In the genomic region with DNA sequence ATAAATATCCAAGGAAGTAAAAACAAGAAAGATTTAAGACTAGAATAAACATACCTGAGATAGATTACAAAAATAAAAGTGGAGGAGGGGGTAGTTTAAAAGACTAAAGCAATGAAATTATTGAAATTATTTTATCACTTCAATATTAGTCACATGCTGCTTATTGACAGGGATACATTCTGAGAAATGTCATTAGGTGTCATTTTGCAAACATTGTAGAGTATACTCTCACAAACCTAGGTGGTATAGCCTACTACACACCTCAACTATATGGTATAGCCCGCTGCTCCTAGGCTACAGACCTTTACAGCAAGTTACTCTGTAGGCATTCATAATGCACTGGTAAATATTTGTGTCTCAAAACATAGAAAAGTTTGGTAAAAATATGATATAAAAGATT, we compare ENCODE assay signal across 32 cellular contexts.
DNase-seq lines count a peak whose midpoint lies in the region; ATAC-seq, FAIRE-seq and TF ChIP-seq lines count a peak whose summit lies in the region.
"Had no signal": no experiment of that assay in that cellular context is flagged by ENCODE, and none has a peak within 500 bp of the region (broad histone marks: within the 10 kb centered on the region; RNA-seq: fewer than 3 reads in every experiment).

No MANE protein-coding gene starts in this region.

- H3K27ac ChIP-seq in HEK293 (ENCODE audit: extremely low read depth, low read depth, low read length) (no peak overlapping the region), K562 (ENCODE audit: extremely low read depth, low read depth, low read length) (no peak overlapping the region)
- H3K27ac ChIP-seq: 22Rv1; A549; BLaER1; BLaER1 treated with 17β-estradiol and CSF1 and Interleukin-3, amounts not matched to agents 10 nM and 100 nM; C4-2B had no signal

- H3K9ac ChIP-seq in K562 (ENCODE audit: insufficient read depth in 1 of 2, low read depth in 2 of 2, low read length in 2 of 2): no peak overlapping the region
- H3K9ac ChIP-seq: BLaER1; BLaER1 treated with 17β-estradiol and CSF1 and Interleukin-3, amounts not matched to agents 10 nM and 100 nM had no signal

- H3K27me3 ChIP-seq in K562 (ENCODE audit: control insufficient read depth in 2 of 2, insufficient read depth in 2 of 2, low read length in 2 of 2): no peaks in the 10 kb centered on the region
- H3K27me3 ChIP-seq in HAP-1 (ENCODE audit: low read depth): no peaks in the 10 kb centered on the region
- H3K27me3 ChIP-seq: BE2C; BLaER1; BLaER1 treated with 17β-estradiol and CSF1 and Interleukin-3, amounts not matched to agents 10 nM and 100 nM had no signal

- H3K36me3 ChIP-seq in HEK293 (ENCODE audit: control insufficient read depth in 2 of 2, insufficient read depth in 1 of 2, low read length in 2 of 2) (no peaks in the 10 kb centered on the region), K562 (ENCODE audit: control insufficient read depth, insufficient read depth, low read length) (no peaks in the 10 kb centered on the region), HAP-1 (replicated peaks) (no peaks in the 10 kb centered on the region)
- H3K36me3 ChIP-seq: BLaER1; BLaER1 treated with 17β-estradiol and CSF1 and Interleukin-3, amounts not matched to agents 10 nM and 100 nM had no signal

- intact Hi-C loops in K562 (cut with micrococcal nuclease): no loop called here

- no peak for TF ChIP-seq POLR2A in K562 (conservative IDR thresholded peaks at IDR 0.05)

- no peaks in the 10 kb centered on the region for H3K9me3 ChIP-seq in HEK293 (ENCODE audit: control insufficient read depth, insufficient read depth, low read depth, low read length)
- no peaks in the 10 kb centered on the region; the same call in 1 of the 2 replicates for H3K9me3 ChIP-seq in K562 (replicated peaks; ENCODE audit: control insufficient read depth, insufficient read depth, low read depth, low read length)
- H3K9me3 ChIP-seq in HAP-1: no peaks in the 10 kb centered on the region
- H3K9me3 ChIP-seq: BE2C, Caco-2 had no signal

- TF ChIP-seq EP300 in K562 (IDR thresholded peaks at IDR 0.05; ENCODE audit: low read length): no peak

- BruUV-seq in K562 (replicated peaks; lab: Mats Ljungman, UMichigan): no TSS peak

- TF ChIP-seq RAD21 in K562 (CRISPR knock-in tag; conservative IDR thresholded peaks at IDR 0.05 in 1 of 2, IDR thresholded peaks at IDR 0.05 in 1 of 2): no peak

- H3K4me3 ChIP-seq in HEK293 (ENCODE audit: low read depth, low read length) (no peak overlapping the region), K562 (no peak overlapping the region), HAP-1 (no peak overlapping the region)
- H3K4me3 ChIP-seq: A549; BLaER1; BLaER1 treated with 17β-estradiol and CSF1 and Interleukin-3, amounts not matched to agents 10 nM and 100 nM had no signal

- no peak overlapping the region for H2AFZ ChIP-seq in K562 (ENCODE audit: low read depth, low read length)

- ATAC-seq in K562: no peak; the same call in 2 of the 3 replicates
- ATAC-seq: A549; CD8-positive, alpha-beta T cell had no signal

- TF ChIP-seq CTCF in HEK293 (tag by site-specific recombination; IDR thresholded peaks at IDR 0.05) (no peak), K562 (IDR thresholded peaks at IDR 0.05 in 2 of 3, conservative IDR thresholded peaks at IDR 0.05 in 1 of 3; ENCODE audit: insufficient read depth in 2 of 3, low read depth in 1 of 3, low read length in 3 of 3) (no peak)

- DNase-seq in K562 (ENCODE audit: extremely low read depth in 1 of 4, low spot score in 3 of 4): no peak
- no peak for DNase-seq in NCI-H1436 treated with DMSO at 0.1 percent for 48 hours (lab: John Stamatoyannopoulos, UW)
- DNase-seq in HAP-1 (ENCODE audit: low spot score in 2 of 2): no peak
- no peak for DNase-seq in frontal cortex (ENCODE audit: low spot score in 2 of 2)
- DNase-seq: 8988T; ACHN; AML-193; BE2C; C1 segment of cervical spinal cord; Caco-2; Calu3; CD4-positive, alpha-beta memory T cell; CD4-positive, alpha-beta T cell; CD4-positive, CD25-positive, alpha-beta regulatory T cell; CD8-positive, alpha-beta memory T cell; CD8-positive, alpha-beta T cell; COR-L47; DMS 273 treated with DMSO at 0.1 percent for 48 hours; DMS153; DMS53; DMS79; DMS79 treated with DMSO at 0.1 percent for 48 hours; DND-41; EL had no signal

- H3K79me2 ChIP-seq in K562 (ENCODE audit: control insufficient read depth, insufficient read depth, low read length): no peaks in the 10 kb centered on the region

- no peaks in the 10 kb centered on the region for H3K4me1 ChIP-seq in HEK293 (ENCODE audit: control insufficient read depth, insufficient read depth, low read length)
- peaks cover 0 to 8% of the 10 kb centered on the region in 2 experiments; a peak in 3 of 5 replicates for H3K4me1 ChIP-seq in K562 (replicated peaks in 1 of 2; ENCODE audit: control insufficient read depth in 2 of 2, insufficient read depth in 2 of 2, low read length in 2 of 2)
- no peaks in the 10 kb centered on the region for H3K4me1 ChIP-seq in HAP-1
- H3K4me1 ChIP-seq: A549; BLaER1; BLaER1 treated with 17β-estradiol and CSF1 and Interleukin-3, amounts not matched to agents 10 nM and 100 nM; Caco-2 had no signal

- no peak overlapping the region for H3K4me2 ChIP-seq in K562 (ENCODE audit: insufficient read depth, low read length)
- H3K4me2 ChIP-seq: A549; BLaER1; BLaER1 treated with 17β-estradiol and CSF1 and Interleukin-3, amounts not matched to agents 10 nM and 100 nM had no signal

- CTCF ChIA-PET in HEK293 (lab: Yijun Ruan, JAX) (interaction anchor here (1.5 kb wide), 1 partner anchor 8 kb away, joined by 4 read pairs; no protein-coding TSS in a partner anchor), K562 (lab: Yijun Ruan, JAX; ENCODE audit: low intra/inter-chr PET ratio) (no interaction called here)

- no peaks in the 10 kb centered on the region for H4K20me1 ChIP-seq in K562 (replicated peaks; ENCODE audit: control insufficient read depth, insufficient read depth, low read length)
- H4K20me1 ChIP-seq: BLaER1; BLaER1 treated with 17β-estradiol and CSF1 and Interleukin-3, amounts not matched to agents 10 nM and 100 nM had no signal

- POLR2A ChIA-PET in HEK293 (lab: Yijun Ruan, JAX) (no interaction called here), K562 (lab: Yijun Ruan, JAX) (interaction anchor here (1.9 kb wide), 1 partner anchor 13 kb away, joined by 3 read pairs; no protein-coding TSS in a partner anchor)

- in situ Hi-C loops in K562 (cut with MboI): no loop called here
- in situ Hi-C loops in HAP-1 (cut with MboI; ENCODE audit: low sequenced_read_pairs): no loop called here

- no peaks in the 10 kb centered on the region for H3K9me1 ChIP-seq in K562 (ENCODE audit: control insufficient read depth, insufficient read depth, low read length)

- 67% methylated on average over 1 of the region's 1 CpG for WGBS in K562 (ENCODE audit: insufficient coverage, low coverage, missing lambda C conversion rate)

- FAIRE-seq in K562 (lab: Jason Lieb, UNC): no peak
- peak; percentile 36 for FAIRE-seq in colon (lab: Jason Lieb, UNC)
- no peak for FAIRE-seq in frontal cortex (lab: Jason Lieb, UNC)
- FAIRE-seq: A549, D721Med had no signal

TF ChIP-seq in HEK293, 187 proteins besides CTCF, POLR2A, EP300 and RAD21 (continues in another document):
- TF ChIP-seq ZNF585B (tag by site-specific recombination; IDR thresholded peaks at IDR 0.05): no peak

TF ChIP-seq in K562, 482 proteins besides CTCF, POLR2A, EP300 and RAD21:
- TF ChIP-seq, protein P1, sequence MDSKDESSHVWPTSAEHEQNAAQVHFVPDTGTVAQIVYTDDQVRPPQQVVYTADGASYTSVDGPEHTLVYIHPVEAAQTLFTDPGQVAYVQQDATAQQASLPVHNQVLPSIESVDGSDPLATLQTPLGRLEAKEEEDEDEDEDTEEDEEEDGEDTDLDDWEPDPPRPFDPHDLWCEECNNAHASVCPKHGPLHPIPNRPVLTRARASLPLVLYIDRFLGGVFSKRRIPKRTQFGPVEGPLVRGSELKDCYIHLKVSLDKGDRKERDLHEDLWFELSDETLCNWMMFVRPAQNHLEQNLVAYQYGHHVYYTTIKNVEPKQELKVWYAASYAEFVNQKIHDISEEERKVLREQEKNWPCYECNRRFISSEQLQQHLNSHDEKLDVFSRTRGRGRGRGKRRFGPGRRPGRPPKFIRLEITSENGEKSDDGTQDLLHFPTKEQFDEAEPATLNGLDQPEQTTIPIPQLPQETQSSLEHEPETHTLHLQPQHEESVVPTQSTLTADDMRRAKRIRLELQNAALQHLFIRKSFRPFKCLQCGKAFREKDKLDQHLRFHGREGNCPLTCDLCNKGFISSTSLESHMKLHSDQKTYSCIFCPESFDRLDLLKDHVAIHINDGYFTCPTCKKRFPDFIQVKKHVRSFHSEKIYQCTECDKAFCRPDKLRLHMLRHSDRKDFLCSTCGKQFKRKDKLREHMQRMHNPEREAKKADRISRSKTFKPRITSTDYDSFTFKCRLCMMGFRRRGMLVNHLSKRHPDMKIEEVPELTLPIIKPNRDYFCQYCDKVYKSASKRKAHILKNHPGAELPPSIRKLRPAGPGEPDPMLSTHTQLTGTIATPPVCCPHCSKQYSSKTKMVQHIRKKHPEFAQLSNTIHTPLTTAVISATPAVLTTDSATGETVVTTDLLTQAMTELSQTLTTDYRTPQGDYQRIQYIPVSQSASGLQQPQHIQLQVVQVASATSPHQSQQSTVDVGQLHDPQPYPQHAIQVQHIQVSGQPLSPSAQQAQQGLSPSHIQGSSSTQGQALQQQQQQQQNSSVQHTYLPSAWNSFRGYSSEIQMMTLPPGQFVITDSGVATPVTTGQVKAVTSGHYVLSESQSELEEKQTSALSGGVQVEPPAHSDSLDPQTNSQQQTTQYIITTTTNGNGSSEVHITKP (IDR thresholded peaks at IDR 0.05; ENCODE audit: partially characterized antibody): peak; percentile 70
- TF ChIP-seq, protein P2, sequence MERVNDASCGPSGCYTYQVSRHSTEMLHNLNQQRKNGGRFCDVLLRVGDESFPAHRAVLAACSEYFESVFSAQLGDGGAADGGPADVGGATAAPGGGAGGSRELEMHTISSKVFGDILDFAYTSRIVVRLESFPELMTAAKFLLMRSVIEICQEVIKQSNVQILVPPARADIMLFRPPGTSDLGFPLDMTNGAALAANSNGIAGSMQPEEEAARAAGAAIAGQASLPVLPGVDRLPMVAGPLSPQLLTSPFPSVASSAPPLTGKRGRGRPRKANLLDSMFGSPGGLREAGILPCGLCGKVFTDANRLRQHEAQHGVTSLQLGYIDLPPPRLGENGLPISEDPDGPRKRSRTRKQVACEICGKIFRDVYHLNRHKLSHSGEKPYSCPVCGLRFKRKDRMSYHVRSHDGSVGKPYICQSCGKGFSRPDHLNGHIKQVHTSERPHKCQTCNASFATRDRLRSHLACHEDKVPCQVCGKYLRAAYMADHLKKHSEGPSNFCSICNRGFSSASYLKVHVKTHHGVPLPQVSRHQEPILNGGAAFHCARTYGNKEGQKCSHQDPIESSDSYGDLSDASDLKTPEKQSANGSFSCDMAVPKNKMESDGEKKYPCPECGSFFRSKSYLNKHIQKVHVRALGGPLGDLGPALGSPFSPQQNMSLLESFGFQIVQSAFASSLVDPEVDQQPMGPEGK (CRISPR knock-in tag; IDR thresholded peaks at IDR 0.05; ENCODE audit: borderline replicate concordance): no peak
TF ChIP-seq in K562: peak in this region for 1.
